Comparison of ENCODE assay signal across 8 cellular contexts in the genomic region with DNA sequence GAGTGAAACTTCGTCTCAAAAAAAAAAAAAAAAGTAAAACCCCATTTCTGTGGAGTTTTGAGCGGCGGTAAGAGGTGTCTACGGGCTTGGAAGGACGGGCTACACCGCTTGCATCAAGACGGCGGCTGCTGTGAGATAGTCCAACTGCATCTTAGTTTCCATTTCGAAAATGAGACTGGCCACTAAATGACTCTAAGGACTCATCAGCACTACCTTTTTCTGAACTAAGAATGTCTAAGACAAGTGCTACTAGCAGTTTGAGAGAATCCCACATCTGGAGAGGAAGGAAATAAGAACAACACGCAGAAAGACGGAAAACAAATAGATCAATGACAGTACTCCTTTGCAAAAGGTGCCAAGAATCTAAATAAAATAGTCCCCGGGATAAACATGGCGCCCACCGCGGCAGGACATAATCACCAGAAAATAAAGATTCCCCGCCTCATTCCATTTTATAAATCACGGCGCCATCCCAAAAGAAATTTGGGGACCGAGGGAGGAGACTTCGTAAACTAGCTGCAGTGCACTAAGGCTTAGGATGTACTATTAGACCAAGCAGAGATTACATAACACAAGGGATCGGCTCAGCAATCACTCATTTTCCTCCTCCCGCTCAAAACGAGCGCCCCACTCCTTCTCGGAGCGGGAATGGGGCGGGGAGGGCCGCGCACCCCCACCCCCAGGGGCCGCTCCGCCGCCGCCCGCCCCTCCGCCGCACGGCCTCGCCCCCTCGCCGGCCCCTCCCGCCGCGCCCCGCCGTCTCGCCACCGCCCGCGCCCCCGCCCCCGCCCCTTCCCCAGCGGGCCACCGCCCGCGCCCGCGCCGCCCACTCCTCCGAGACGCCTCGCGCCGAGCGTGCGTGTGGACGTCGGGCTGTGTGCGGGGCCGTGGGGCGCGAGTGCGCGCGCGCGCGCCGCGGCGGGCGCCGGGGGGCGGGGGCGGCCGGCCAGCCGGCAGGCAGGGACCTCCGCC. TPM values are rescaled to one million over a fixed set of nuclear protein-coding genes. Genes with fewer than 3 reads are reported as not detected.
DNase-seq lines count a peak whose midpoint lies in the region; ATAC-seq, FAIRE-seq and TF ChIP-seq lines count a peak whose summit lies in the region.

No MANE protein-coding gene starts in this region.

- peak; percentile 92 for DNase-seq in GM03348 (ENCODE audit: low spot score)
- DNase-seq in NCI-H2171 (lab: John Stamatoyannopoulos, UW) = peak; percentile 80
- peak; percentile 89 to 91 for DNase-seq in cardiac fibroblast (ENCODE audit: low read depth in 2 of 2)
- peak; percentile 70 to 73 (median 72) for DNase-seq in immature natural killer cell
- DNase-seq in small intestine = peak; percentile 64
- no peak for DNase-seq in mesenteric fat pad (ENCODE audit: low spot score)

- H3K27ac Mint-ChIP-seq in immature natural killer cell = peak overlapping the region; percentile 89 to 98 (median 94)

- H3K9me3 ChIP-seq in small intestine (ENCODE audit: control insufficient read depth, low read depth) = no peaks in the 10 kb centered on the region

- no peak for FAIRE-seq in small intestine (lab: Jason Lieb, UNC)

- no peak for TF ChIP-seq CTCF in WI38 (IDR thresholded peaks at IDR 0.05; ENCODE audit: low read depth, low read length)
- TF ChIP-seq CTCF in cardiac fibroblast (IDR thresholded peaks at IDR 0.05; ENCODE audit: low read depth, low read length) = no peak

- H3K36me3 ChIP-seq in small intestine (ENCODE audit: control insufficient read depth in 2 of 2, insufficient read depth in 2 of 2, low read length in 2 of 2) = no peaks in the 10 kb centered on the region

- H3K9me3 Mint-ChIP-seq in immature natural killer cell = peaks cover 0 to 2% (median 0%) of the 10 kb centered on the region in 6 donors

- peaks cover 23 to 50% of the 10 kb centered on the region in 2 donors for H3K4me1 Mint-ChIP-seq in immature natural killer cell

- H3K4me3 Mint-ChIP-seq in immature natural killer cell = peak overlapping the region; percentile 90 to 93 (median 91)

- H3K27ac ChIP-seq in small intestine (ENCODE audit: low read depth in 1 of 2, low read length in 1 of 2) = peak overlapping the region; percentile 90 to 99

- H3K4me3 ChIP-seq in WI38 (ENCODE audit: low read depth, low read length) (peak overlapping the region; percentile 80), cardiac fibroblast (replicated peaks in 1 of 2; ENCODE audit: low read depth in 2 of 2, low read length in 2 of 2) (peak overlapping the region; percentile 56 to 59), small intestine (ENCODE audit: low read depth in 1 of 2, low read length in 2 of 2) (peak overlapping the region; percentile 97 to 98)

- H3K27me3 ChIP-seq in small intestine (ENCODE audit: control insufficient read depth in 2 of 2, insufficient read depth in 2 of 2, low read length in 2 of 2) = no peaks in the 10 kb centered on the region

- H3K4me1 ChIP-seq in small intestine (ENCODE audit: control insufficient read depth in 2 of 2, insufficient read depth in 1 of 2, low read depth in 1 of 2, low read length in 1 of 2) = peaks cover 4 to 6% of the 10 kb centered on the region in 2 donors

- no peaks in the 10 kb centered on the region for H3K36me3 Mint-ChIP-seq in immature natural killer cell

- peak; percentile 49 for ATAC-seq in HG02970 (IDR thresholded peaks at IDR 0.05; ENCODE audit: low FRiP score, unreplicated experiment)

- WGBS in small intestine, 3 donors = 0 to 1% (median 0%) methylated on average over 25 to 87 of the region's 87 CpGs

- H3K27me3 Mint-ChIP-seq in immature natural killer cell (ENCODE audit: low read depth in 3 of 3) = peaks cover 16 to 28% (median 27%) of the 10 kb centered on the region in 3 donors

RNA-seq across cellular contexts. Expression of gene POGZ, which starts 1.1 kb away (rescaled TPM):
- 1 to 10 TPM; 3.8 to 8.5 (median 6.7) TPM for polyA plus RNA-seq in immature natural killer cell
- polyA plus RNA-seq in small intestine = 10 to 100 TPM; 11.1 to 16.3 (median 15.6) TPM
- total RNA-seq in mesenteric fat pad = 52.2 TPM

RNA-seq across cellular contexts. Expression of gene CGN, which starts 53.0 kb away (rescaled TPM):
- polyA plus RNA-seq in immature natural killer cell (under 1 TPM in 1 of 3 donors, not detected in 2; 0.87 TPM), small intestine (100 to 1,000 TPM in 2 of 3 donors, 10 to 100 TPM in 1; 33.5 to 286 (median 221) TPM)
- 0.13 TPM for total RNA-seq in mesenteric fat pad

RNA-seq across cellular contexts. Expression of gene PSMB4, which starts 58.8 kb away (rescaled TPM):
- polyA plus RNA-seq in immature natural killer cell (10 to 100 TPM; 64.4 to 90.7 (median 71.4) TPM), small intestine (100 to 1,000 TPM; 355 to 434 (median 376) TPM)
- 229 TPM for total RNA-seq in mesenteric fat pad

Comparison
In these comparisons a context has a peak if more than half of its experiments do, and no peak if none do; other contexts are left out.
1. RNA of gene CGN, which starts 53.0 kb away (polyA plus RNA-seq): 33.5 to 286 TPM in small intestine; 0.87 TPM in immature natural killer cell; every median in the first group is over 10 times any median in the second.
2. Peak in every context shown above with its lines, with median percentiles within 50 percentile points of each other: H3K4me3 ChIP-seq.